In the genomic region with DNA sequence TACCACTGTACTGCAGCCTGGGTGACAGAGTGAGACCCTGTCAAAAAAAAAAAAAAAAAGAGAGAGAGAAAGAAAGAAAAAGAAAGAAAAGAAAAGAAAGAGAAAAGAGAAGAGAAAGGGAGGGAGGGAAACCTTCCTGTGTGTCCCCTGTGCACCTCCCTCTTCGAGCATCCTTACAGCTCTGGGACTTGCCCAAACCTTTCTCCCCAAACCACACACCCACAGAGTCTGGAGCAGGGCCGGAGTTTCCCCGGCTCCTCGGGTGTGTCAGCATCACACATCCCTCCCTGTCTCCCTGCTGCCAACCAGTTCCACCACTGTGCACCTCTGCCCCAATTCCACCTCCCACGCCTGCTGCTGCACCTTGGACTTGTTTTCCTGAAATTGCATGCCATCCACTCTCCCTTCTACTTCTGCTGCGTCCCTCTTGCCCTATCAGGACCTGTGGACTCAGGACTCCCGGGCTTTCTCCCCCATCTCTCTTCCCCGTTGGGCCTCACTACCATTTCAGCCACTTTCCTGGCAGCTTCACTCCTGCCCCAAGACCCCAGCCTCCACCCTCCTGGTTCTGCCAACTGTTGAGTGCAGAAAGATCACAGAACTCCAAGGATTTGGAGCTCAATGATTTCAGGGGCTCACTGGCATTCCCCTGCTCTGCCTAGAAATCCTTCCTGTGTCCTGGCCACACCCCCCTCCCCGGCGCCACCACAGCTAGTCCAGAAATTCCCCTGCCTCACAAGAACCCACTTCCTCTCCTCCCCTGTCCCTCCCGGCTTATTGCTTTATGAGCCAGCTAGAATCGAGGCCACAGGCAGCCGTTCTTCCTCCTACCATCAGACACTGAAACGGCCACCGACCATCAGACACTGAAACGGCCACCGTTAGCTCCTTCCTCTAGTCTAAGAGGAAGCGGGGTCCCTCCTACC, we compare ENCODE assay signal across 9 cellular contexts. TPM values are rescaled to one million over a fixed set of nuclear protein-coding genes. Genes with fewer than 3 reads are reported as not detected.
DNase-seq lines count a peak whose midpoint lies in the region; ATAC-seq, FAIRE-seq and TF ChIP-seq lines count a peak whose summit lies in the region.
"Had no signal": no experiment of that assay in that cellular context is flagged by ENCODE, and none has a peak within 500 bp of the region (broad histone marks: within the 10 kb centered on the region; RNA-seq: fewer than 3 reads in every experiment).

No MANE protein-coding gene starts in this region.

- intact Hi-C loops in right lobe of liver (cut with DNase I) = no loop called here

- TF ChIP-seq CTCF in astrocyte (IDR thresholded peaks at IDR 0.05; ENCODE audit: insufficient read depth, low read depth, low read length) (no peak), right lobe of liver (IDR thresholded peaks at IDR 0.05) (no peak)

- H3K4me2 ChIP-seq in astrocyte (ENCODE audit: low read length) = peak overlapping the region; percentile 72

- FAIRE-seq in GM12892 (lab: Jason Lieb, UNC) (peak; percentile 90), astrocyte (lab: Jason Lieb, UNC) (no peak)

- 0 out of 2 replicates have a peak, but pooled peaks have one; percentile 58 for TF ChIP-seq POLR2A in GM12892 (IDR thresholded peaks at IDR 0.05; ENCODE audit: low read depth, low read length)
- peak; percentile 40 for TF ChIP-seq POLR2A in right lobe of liver (IDR thresholded peaks at IDR 0.05)

- H3K4me1 Mint-ChIP-seq in astrocyte (ENCODE audit: low read depth, unreplicated experiment) = peaks cover 10% of the 10 kb centered on the region

- WGBS in right lobe of liver (ENCODE audit: insufficient coverage, low coverage, low lambda C conversion rate, missing lambda C conversion rate) = 18% methylated on average over 13 of the region's 18 CpGs
- WGBS in urinary bladder = 33% methylated on average over 18 of the region's 18 CpGs

- H4K20me1 ChIP-seq in astrocyte (ENCODE audit: insufficient read depth, low read length) = no peaks in the 10 kb centered on the region

- H2AFZ ChIP-seq in astrocyte (ENCODE audit: low read depth, low read length) = peak overlapping the region; percentile 53

- DNase-seq in GM12892 (ENCODE audit: insufficient read length) (no peak), NT2/D1 (ENCODE audit: low read depth, low spot score) (no peak), astrocyte (ENCODE audit: low read depth) (peak; percentile 63), right lobe of liver (peak; percentile 80 to 90 (median 88)), DMS79 (lab: John Stamatoyannopoulos, UW) (no peak), NCI-H446 (lab: John Stamatoyannopoulos, UW) (no peak)

- H3K36me3 Mint-ChIP-seq in astrocyte (ENCODE audit: low read depth, unreplicated experiment) = peaks cover 11% of the 10 kb centered on the region

- no peaks in the 10 kb centered on the region for H3K79me2 ChIP-seq in astrocyte (ENCODE audit: insufficient read depth, low read length)

- H3K4me3 ChIP-seq in NT2/D1 (ENCODE audit: insufficient read length, low read depth) = no peak overlapping the region
- no peak overlapping the region for H3K4me3 ChIP-seq in astrocyte (ENCODE audit: insufficient read depth, low read depth, low read length)
- no peak overlapping the region for H3K4me3 ChIP-seq in right lobe of liver
- no peak overlapping the region for H3K4me3 ChIP-seq in urinary bladder (ENCODE audit: low read depth, low read length)

- ATAC-seq in right lobe of liver (peak; percentile 62 to 73 (median 67)), GM21619 (IDR thresholded peaks at IDR 0.05; ENCODE audit: unreplicated experiment) (no peak)

- H3K9me3 Mint-ChIP-seq in astrocyte (ENCODE audit: unreplicated experiment) = no peaks in the 10 kb centered on the region

- H3K27me3 ChIP-seq in NT2/D1 (ENCODE audit: insufficient read depth, insufficient read length) (no peaks in the 10 kb centered on the region), astrocyte (ENCODE audit: insufficient read depth, low read length) (no peaks in the 10 kb centered on the region), right lobe of liver (no peaks in the 10 kb centered on the region)

- H3K9ac ChIP-seq in NT2/D1 (ENCODE audit: insufficient read length, low read depth) (peak overlapping the region; percentile 54), astrocyte (ENCODE audit: low read length) (peak overlapping the region; percentile 45)

- H3K36me3 ChIP-seq in NT2/D1 (ENCODE audit: insufficient read depth, insufficient read length, low read length) (peaks cover 22% of the 10 kb centered on the region), astrocyte (ENCODE audit: insufficient read depth, low read length) (no peaks in the 10 kb centered on the region), right lobe of liver (no peaks in the 10 kb centered on the region), urinary bladder (ENCODE audit: insufficient read depth) (no peaks in the 10 kb centered on the region)

- H3K4me1 ChIP-seq in NT2/D1 (ENCODE audit: insufficient read depth, insufficient read length) (peaks cover 11% of the 10 kb centered on the region), astrocyte (ENCODE audit: insufficient read depth, low read length) (peaks cover 12% of the 10 kb centered on the region), right lobe of liver (peaks cover 0 to 76% (median 39%) of the 10 kb centered on the region in 4 donors), urinary bladder (ENCODE audit: insufficient read depth) (no peaks in the 10 kb centered on the region)

- H3K27ac Mint-ChIP-seq in astrocyte (ENCODE audit: unreplicated experiment) = peak overlapping the region; percentile 42

- peak overlapping the region; percentile 71 for H3K4me3 Mint-ChIP-seq in astrocyte (ENCODE audit: unreplicated experiment)

- H3K9me3 ChIP-seq in NT2/D1 (ENCODE audit: insufficient read depth, low read length) (no peaks in the 10 kb centered on the region), astrocyte (ENCODE audit: insufficient read depth, low read depth, low read length) (no peaks in the 10 kb centered on the region), right lobe of liver (no peaks in the 10 kb centered on the region)

- no peaks in the 10 kb centered on the region for H3K27me3 Mint-ChIP-seq in astrocyte (ENCODE audit: low read depth, unreplicated experiment)

- no peak overlapping the region for H3K27ac ChIP-seq in astrocyte (ENCODE audit: low read depth, low read length)
- peak overlapping the region; percentile 81 to 83 (median 83) for H3K27ac ChIP-seq in right lobe of liver
- peak overlapping the region; percentile 80 for H3K27ac ChIP-seq in urinary bladder (ENCODE audit: low read depth)

RNA-seq across cellular contexts. Expression of a gene that starts 3.7 kb away (rescaled TPM):
- 4.9 TPM for polyA plus RNA-seq in GM12892 (2012; ENCODE audit: missing spikeins)
- total RNA-seq in astrocyte (5.0 and 7.5 TPM in 2 replicates), right lobe of liver (10 to 100 TPM in 1 of 6 experiments, 1 to 10 TPM in 5; 2.2 to 11.0 (median 3.1) TPM), urinary bladder (3.5 TPM)
- 4.9 TPM for polyA plus RNA-seq in urinary bladder

RNA-seq across cellular contexts. Expression of a gene that starts 17.9 kb away (rescaled TPM):
- 18.1 TPM for polyA plus RNA-seq in GM12892 (2012; ENCODE audit: missing spikeins)
- 17.7 and 19.0 TPM in 2 replicates for total RNA-seq in astrocyte
- total RNA-seq in right lobe of liver = 10 to 100 TPM in 5 of 6 experiments, 1 to 10 TPM in 1; 6.9 to 25.2 (median 14.1) TPM
- total RNA-seq in urinary bladder = 13.9 TPM
- 16.2 TPM for polyA plus RNA-seq in urinary bladder

RNA-seq across cellular contexts. Expression of a gene that starts 18.0 kb away (rescaled TPM):
- polyA plus RNA-seq in GM12892 (2012; ENCODE audit: missing spikeins) = 13.1 TPM
- total RNA-seq in astrocyte = 56.8 and 61.3 TPM in 2 replicates
- 100 to 1,000 TPM; 112 to 202 (median 190) TPM for total RNA-seq in right lobe of liver
- 76.0 TPM for total RNA-seq in urinary bladder
- 15.1 TPM for polyA plus RNA-seq in urinary bladder

RNA-seq across cellular contexts. Expression of a gene that starts 30.2 kb away (rescaled TPM):
- not detected for polyA plus RNA-seq in GM12892 (2012; ENCODE audit: missing spikeins)
- total RNA-seq in astrocyte = not detected in 2 replicates
- total RNA-seq in right lobe of liver = under 1 TPM in 1 of 6 experiments, not detected in 5; 0.62 TPM
- total RNA-seq in urinary bladder = 12.5 TPM
- polyA plus RNA-seq in urinary bladder = 9.0 TPM
- total RNA-seq: LHCN-M2 had no signal

RNA-seq across cellular contexts. Expression of a gene that starts 56.1 kb away (rescaled TPM):
- polyA plus RNA-seq in GM12892 (2012; ENCODE audit: missing spikeins) = 7.4 TPM
- total RNA-seq in astrocyte (5.1 and 5.2 TPM in 2 replicates), right lobe of liver (1 to 10 TPM in 5 of 6 experiments, under 1 TPM in 1; 0.86 to 3.1 (median 2.7) TPM), urinary bladder (10.7 TPM)
- polyA plus RNA-seq in urinary bladder = 7.9 TPM

Comparison
In these comparisons a context has a peak if more than half of its experiments do, and no peak if none do; other contexts are left out.
1. DNase-seq: peak in astrocyte (single experiment) and right lobe of liver (3 of 3); none in GM12892 (single experiment), NT2/D1 (single experiment), DMS79 (single experiment) and NCI-H446 (0 of 2).